Comparison of ENCODE assay signal across 15 cellular contexts in the genomic region with DNA sequence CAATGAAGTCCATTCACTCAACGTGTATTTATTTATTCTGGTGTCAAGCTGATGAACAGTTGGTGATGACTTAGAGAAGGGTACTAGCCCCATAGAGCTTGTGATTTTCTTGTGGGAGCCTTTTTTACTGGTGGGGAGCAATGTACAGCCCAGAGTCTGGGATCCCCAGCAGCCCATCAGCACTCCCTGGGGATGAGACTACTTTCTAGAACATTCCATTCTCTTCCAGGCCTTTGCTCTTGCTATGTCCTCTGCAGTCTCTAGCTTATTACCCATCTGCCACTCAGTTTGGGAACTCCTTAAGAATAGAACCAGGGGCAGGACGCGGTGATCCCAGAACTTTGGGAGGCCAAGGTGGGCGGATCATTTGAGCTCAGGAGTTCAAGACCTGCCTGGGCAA. TPM values are rescaled to one million over a fixed set of nuclear protein-coding genes. Genes with fewer than 3 reads are reported as not detected.
DNase-seq lines count a peak whose midpoint lies in the region; ATAC-seq and TF ChIP-seq lines count a peak whose summit lies in the region.
"Had no signal": no experiment of that assay in that cellular context is flagged by ENCODE, and none has a peak within 500 bp of the region (broad histone marks: within the 10 kb centered on the region; RNA-seq: fewer than 3 reads in every experiment).

No MANE protein-coding gene starts in this region.

- H3K27ac Mint-ChIP-seq in activated CD4-positive, alpha-beta T cell treated with anti-CD3 and anti-CD28 coated beads, Interleukin-2, amount 10 ng/mL, durations not matched to agents 24 days and 14 days = peak overlapping the region; percentile 72
- H3K27ac Mint-ChIP-seq in IgD-negative memory B cell = peak overlapping the region; percentile 67 to 97 (median 86)
- peak overlapping the region; percentile 83 to 93 for H3K27ac Mint-ChIP-seq in effector memory CD8-positive, alpha-beta T cell

- peak overlapping the region; percentile 60 for H3K4me3 ChIP-seq in retinal pigment epithelial cell (ENCODE audit: low read length)
- H3K4me3 ChIP-seq: pancreas had no signal

- H3K4me3 Mint-ChIP-seq in activated CD4-positive, alpha-beta T cell treated with anti-CD3 and anti-CD28 coated beads, Interleukin-2, amount 10 ng/mL, durations not matched to agents 24 days and 14 days = no peak overlapping the region
- H3K4me3 Mint-ChIP-seq in IgD-negative memory B cell = peak overlapping the region; percentile 12 to 84 (median 44)
- H3K4me3 Mint-ChIP-seq in effector memory CD8-positive, alpha-beta T cell = peak overlapping the region; percentile 45 to 69

- peaks cover 90% of the 10 kb centered on the region for H3K4me1 Mint-ChIP-seq in activated CD4-positive, alpha-beta T cell treated with anti-CD3 and anti-CD28 coated beads, Interleukin-2, amount 10 ng/mL, durations not matched to agents 24 days and 14 days
- H3K4me1 Mint-ChIP-seq in IgD-negative memory B cell = peaks cover 55 to 84% (median 78%) of the 10 kb centered on the region in 3 donors
- H3K4me1 Mint-ChIP-seq in effector memory CD8-positive, alpha-beta T cell (ENCODE audit: low read depth in 2 of 2) = peaks cover 80 to 84% of the 10 kb centered on the region in 2 donors

- ATAC-seq in effector memory CD8-positive, alpha-beta T cell (replicated peaks) = no peak
- ATAC-seq: pancreas had no signal

- TF ChIP-seq CTCF in retinal pigment epithelial cell (conservative IDR thresholded peaks at IDR 0.05; ENCODE audit: low read depth, low read length) = no peak

- CTCF ChIA-PET in HEK293T (lab: Yijun Ruan, JAX) = interaction anchor here (1.3 kb wide), 1 partner anchor 24 kb away, joined by 4 read pairs; no protein-coding TSS in a partner anchor

- no peaks in the 10 kb centered on the region for H3K9me3 Mint-ChIP-seq in activated CD4-positive, alpha-beta T cell treated with anti-CD3 and anti-CD28 coated beads, Interleukin-2, amount 10 ng/mL, durations not matched to agents 24 days and 14 days
- no peaks in the 10 kb centered on the region for H3K9me3 Mint-ChIP-seq in IgD-negative memory B cell
- no peaks in the 10 kb centered on the region for H3K9me3 Mint-ChIP-seq in effector memory CD8-positive, alpha-beta T cell

- H3K36me3 Mint-ChIP-seq in activated CD4-positive, alpha-beta T cell treated with anti-CD3 and anti-CD28 coated beads, Interleukin-2, amount 10 ng/mL, durations not matched to agents 24 days and 14 days (ENCODE audit: low read depth) = peaks cover 51% of the 10 kb centered on the region
- peaks cover 11% of the 10 kb centered on the region for H3K36me3 Mint-ChIP-seq in IgD-negative memory B cell
- peaks cover 67% of the 10 kb centered on the region for H3K36me3 Mint-ChIP-seq in effector memory CD8-positive, alpha-beta T cell (ENCODE audit: insufficient read depth)

- no peak for DNase-seq in activated CD4-positive, alpha-beta T cell treated with anti-CD3 and anti-CD28 coated beads, Interleukin-2, amount 10 ng/mL, durations not matched to agents 24 days and 14 days
- no peak for DNase-seq in activated CD4-positive, alpha-beta T cell treated with anti-CD3 and anti-CD28 coated beads, Interleukin-2, amount 50 U/mL, for 4 hours
- no peak for DNase-seq in effector memory CD8-positive, alpha-beta T cell
- no peak for DNase-seq in retinal pigment epithelial cell (ENCODE audit: low read depth)
- DNase-seq in NCI-H748 treated with DMSO at 0.1 percent for 48 hours (lab: John Stamatoyannopoulos, UW) = no peak
- DNase-seq in hippocampal formation (lab: John Stamatoyannopoulos, UW) = no peak
- no peak for DNase-seq in HEK293T (ENCODE audit: extremely low spot score)
- DNase-seq: activated effector memory CD4-positive, alpha-beta T cell treated with anti-CD3 and anti-CD28 coated beads, Interleukin-2, amount 50 U/mL, for 16 hours; dermis blood vessel endothelial cell; DMS153; foreskin melanocyte; MV-4-11; pancreas; stimulated activated CD4-positive, alpha-beta T cell treated with anti-CD3 and anti-CD28 coated beads, Interleukin-2, amount 100 ng/mL, for 48 hours had no signal

- intact Hi-C loops in activated CD4-positive, alpha-beta T cell treated with anti-CD3 and anti-CD28 coated beads, Interleukin-2, amount 10 ng/mL, durations not matched to agents 24 days and 14 days (cut with micrococcal nuclease) = no loop called here

- no peaks in the 10 kb centered on the region for H3K27me3 Mint-ChIP-seq in activated CD4-positive, alpha-beta T cell treated with anti-CD3 and anti-CD28 coated beads, Interleukin-2, amount 10 ng/mL, durations not matched to agents 24 days and 14 days
- no peaks in the 10 kb centered on the region for H3K27me3 Mint-ChIP-seq in IgD-negative memory B cell
- H3K27me3 Mint-ChIP-seq in effector memory CD8-positive, alpha-beta T cell = no peaks in the 10 kb centered on the region

- POLR2A ChIA-PET in HEK293T (lab: Yijun Ruan, JAX) = interaction anchor here (1.3 kb wide), 1 partner anchor 101 kb away, joined by 3 read pairs; the partner anchor contains the start of gene ZNF691

TF ChIP-seq in HEK293T, 16 proteins besides CTCF, POLR2A, EP300 and RAD21:
- TF ChIP-seq L3MBTL2 (conservative IDR thresholded peaks at IDR 0.05) (no peak), CTBP1 (IDR thresholded peaks at IDR 0.05; ENCODE audit: borderline replicate concordance) (no peak), FOXA1 (IDR thresholded peaks at IDR 0.05) (no peak), HDGF (IDR thresholded peaks at IDR 0.05; ENCODE audit: borderline replicate concordance) (no peak), BHLHE40 (IDR thresholded peaks at IDR 0.05; ENCODE audit: borderline replicate concordance) (no peak), ELF4 (IDR thresholded peaks at IDR 0.05) (no peak), LEF1 (IDR thresholded peaks at IDR 0.05; ENCODE audit: borderline replicate concordance) (no peak)

RNA-seq across cellular contexts. Expression of gene SLC2A1, which starts 11.5 kb away (rescaled TPM):
- total RNA-seq in activated CD4-positive, alpha-beta T cell treated with anti-CD3 and anti-CD28 coated beads, Interleukin-2, amount 10 ng/mL, durations not matched to agents 24 days and 14 days = 135 and 144 TPM in 2 replicates
- polyA plus RNA-seq in IgD-negative memory B cell = 90.6 TPM
